Comparison of ENCODE assay signal across 25 cellular contexts in genomic region chr2:157244691-157245090, GRCh38. TPM values are rescaled to one million over a fixed set of nuclear protein-coding genes. Genes with fewer than 3 reads are reported as not detected.
A peak's percentile ranks its signal among the peaks of the same experiment; 100 is the strongest.
DNase-seq lines count a peak whose midpoint lies in the region; ATAC-seq, FAIRE-seq and TF ChIP-seq lines count a peak whose summit lies in the region.
"Had no signal": no experiment of that assay in that cellular context is flagged by ENCODE, and none has a peak within 500 bp of the region (broad histone marks: within the 10 kb centered on the region; RNA-seq: fewer than 3 reads in every experiment).

No MANE protein-coding gene starts in this region.

- H3K9me1 ChIP-seq in keratinocyte (ENCODE audit: control insufficient read depth, extremely low read depth, insufficient read depth, low read length) = no peaks in the 10 kb centered on the region

- H3K4me1 ChIP-seq in RWPE2 (ENCODE audit: insufficient read depth, poor library complexity, severe bottlenecking) = peaks cover 21% of the 10 kb centered on the region
- peaks cover 20% of the 10 kb centered on the region for H3K4me1 ChIP-seq in keratinocyte (ENCODE audit: control insufficient read depth, extremely low read depth, insufficient read depth, low read length)
- no peaks in the 10 kb centered on the region for H3K4me1 ChIP-seq in MM.1S (ENCODE audit: low read length)
- H3K4me1 ChIP-seq: BLaER1, heart right ventricle, lower lobe of right lung had no signal

- peaks cover 5% of the 10 kb centered on the region; the same call in 1 of the 2 replicates for H3K36me3 ChIP-seq in RWPE2 (ENCODE audit: low read depth)
- H3K36me3 ChIP-seq in keratinocyte (ENCODE audit: control insufficient read depth in 2 of 2, extremely low read depth in 1 of 2, insufficient read depth in 2 of 2, low read length in 2 of 2) = no peaks in the 10 kb centered on the region
- no peaks in the 10 kb centered on the region for H3K36me3 ChIP-seq in MM.1S (replicated peaks; ENCODE audit: insufficient read depth, low read length)
- H3K36me3 ChIP-seq: BLaER1, esophagus squamous epithelium, heart right ventricle, lower lobe of right lung had no signal

- no peaks in the 10 kb centered on the region for H3K79me2 ChIP-seq in keratinocyte (ENCODE audit: control insufficient read depth, insufficient read depth, low read length)
- H3K79me2 ChIP-seq in MM.1S (ENCODE audit: low read length) = no peaks in the 10 kb centered on the region

- TF ChIP-seq CTCF in RWPE2 (IDR thresholded peaks at IDR 0.05; ENCODE audit: poor library complexity, severe bottlenecking) (no peak), keratinocyte (optimal IDR thresholded peaks at IDR 0.05 in 1 of 3, IDR thresholded peaks at IDR 0.05 in 1 of 3, conservative IDR thresholded peaks at IDR 0.05 in 1 of 3; ENCODE audit: extremely low read depth in 1 of 3, insufficient read depth in 2 of 3, low read length in 3 of 3) (no peak), MM.1S (IDR thresholded peaks at IDR 0.05; ENCODE audit: low read length) (no peak)

- H3K27me3 ChIP-seq in RWPE2 (ENCODE audit: insufficient read depth, poor library complexity, severe bottlenecking) (no peaks in the 10 kb centered on the region), keratinocyte (ENCODE audit: control insufficient read depth, extremely low read depth, insufficient read depth, low read length) (no peaks in the 10 kb centered on the region), MM.1S (replicated peaks; ENCODE audit: insufficient read depth, low read length) (no peaks in the 10 kb centered on the region)
- H3K27me3 ChIP-seq: BLaER1, dorsolateral prefrontal cortex, esophagus squamous epithelium, heart right ventricle had no signal

- dilution Hi-C loops in keratinocyte (cut with MboI; ENCODE audit: extremely low pct_ligation_motif_present, low sequenced_read_pairs) = no loop called here

- no peaks in the 10 kb centered on the region; the same call in 1 of the 2 replicates for H3K9me2 ChIP-seq in MM.1S (replicated peaks; ENCODE audit: insufficient read depth, low read length)

- H3K9ac ChIP-seq in keratinocyte (ENCODE audit: control insufficient read depth, extremely low read depth, insufficient read depth, low read length) = no peak overlapping the region
- H3K9ac ChIP-seq in MM.1S (ENCODE audit: low read length) = no peak overlapping the region
- H3K9ac ChIP-seq: BLaER1 had no signal

- H4K20me1 ChIP-seq in keratinocyte (ENCODE audit: control insufficient read depth, extremely low read depth, insufficient read depth, low read length) (no peaks in the 10 kb centered on the region), MM.1S (ENCODE audit: insufficient read depth, low read length) (no peaks in the 10 kb centered on the region)
- H4K20me1 ChIP-seq: BLaER1 had no signal

- ATAC-seq in RWPE2 (ENCODE audit: low read depth) = no peak
- ATAC-seq: activated naive CD8-positive, alpha-beta T cell treated with anti-CD3 and anti-CD28 coated beads, Interleukin-2, amount 50 U/mL, for 24 hours; heart right ventricle; natural killer cell; Panc1; stimulated activated effector memory CD8-positive, alpha-beta T cell treated with anti-CD3 and anti-CD28 coated beads, Interleukin-12 subunit alpha, Interleukin-12 subunit beta, amount 100 ng/mL, for 72 hours had no signal

- H3K9me3 ChIP-seq in RWPE2 (ENCODE audit: severe bottlenecking) (no peaks in the 10 kb centered on the region), keratinocyte (ENCODE audit: control insufficient read depth, low read depth, low read length) (no peaks in the 10 kb centered on the region), MM.1S (replicated peaks; ENCODE audit: insufficient read depth, low read length) (no peaks in the 10 kb centered on the region)
- H3K9me3 ChIP-seq: BLaER1, esophagus squamous epithelium, heart right ventricle, lower lobe of right lung had no signal

- no peak overlapping the region for H3K4me2 ChIP-seq in keratinocyte (ENCODE audit: control insufficient read depth, extremely low read depth, insufficient read depth, low read depth, low read length)
- no peak overlapping the region for H3K4me2 ChIP-seq in MM.1S (ENCODE audit: low read depth, low read length)
- H3K4me2 ChIP-seq: BLaER1 had no signal

- DNase-seq in GM19239 (ENCODE audit: insufficient read length, low spot score) (no peak), NCI-H1694 treated with DMSO at 0.1 percent for 48 hours (lab: John Stamatoyannopoulos, UW) (peak; percentile 98), RWPE2 (ENCODE audit: low spot score) (no peak), keratinocyte (ENCODE audit: low read depth, low spot score) (no peak), NCI-H526 treated with DMSO at 0.1 percent for 48 hours (lab: John Stamatoyannopoulos, UW) (no peak), MM.1S (no peak), inferior parietal cortex (ENCODE audit: extremely low spot score) (no peak)
- DNase-seq: activated CD4-positive, alpha-beta memory T cell treated with anti-CD3 and anti-CD28 coated beads, Interleukin-2, amount 10 ng/mL, durations not matched to agents 7 days and 5 days; activated CD4-positive, alpha-beta T cell treated with anti-CD3 and anti-CD28 coated beads for 1 hour; activated CD8-positive, alpha-beta memory T cell treated with anti-CD3 and anti-CD28 coated beads, Interleukin-2, amount 50 U/mL, for 4 hours; activated naive CD4-positive, alpha-beta T cell; activated naive CD8-positive, alpha-beta T cell treated with anti-CD3 and anti-CD28 coated beads, Interleukin-2, amount 50 U/mL, for 24 hours; DMS53; esophagus squamous epithelium; foreskin melanocyte; heart right ventricle; lower lobe of right lung; natural killer cell; NCI-H1105 treated with DMSO at 0.1 percent for 48 hours; SHP77 treated with DMSO at 0.1 percent for 48 hours had no signal

- peak; percentile 52 for FAIRE-seq in GM19239 (lab: Jason Lieb, UNC)
- FAIRE-seq in keratinocyte (lab: Jason Lieb, UNC) = no peak
- FAIRE-seq: endometrium had no signal

- no peak overlapping the region for H2AFZ ChIP-seq in keratinocyte (ENCODE audit: control insufficient read depth, low read length)
- H2AFZ ChIP-seq in MM.1S (ENCODE audit: low read length) = no peak overlapping the region

- peak overlapping the region; percentile 97 for H3K27ac ChIP-seq in RWPE2 (ENCODE audit: poor library complexity, severe bottlenecking)
- peak overlapping the region; percentile 100 for H3K27ac ChIP-seq in keratinocyte (ENCODE audit: control insufficient read depth, insufficient read depth, low read length)
- H3K27ac ChIP-seq in MM.1S (ENCODE audit: low read length) = no peak overlapping the region
- H3K27ac ChIP-seq: BLaER1, heart right ventricle, lower lobe of right lung had no signal

- H3K4me3 ChIP-seq in RWPE2 (ENCODE audit: severe bottlenecking) = no peak overlapping the region
- H3K4me3 ChIP-seq in keratinocyte (ENCODE audit: control insufficient read depth in 2 of 3, extremely low read depth in 1 of 3, insufficient read depth in 2 of 3, low read depth in 1 of 3, low read length in 3 of 3) = no peak overlapping the region
- H3K4me3 ChIP-seq in MM.1S (ENCODE audit: low read length) = no peak overlapping the region
- H3K4me3 ChIP-seq: BLaER1, dorsolateral prefrontal cortex, esophagus squamous epithelium, heart right ventricle, lower lobe of right lung had no signal

- H3F3A ChIP-seq in MM.1S (ENCODE audit: insufficient read depth, low read length) = no peaks in the 10 kb centered on the region

RNA-seq across cellular contexts. Expression of gene GALNT5, which starts 12.8 kb away (rescaled TPM):
- polyA plus RNA-seq in keratinocyte = 6.8 to 10.9 TPM (median 8.3 TPM) in 3 replicates
- 1.2 TPM for polyA plus RNA-seq in keratinocyte (2011; ENCODE audit: low read depth)
- 1.9 and 3.5 TPM in 2 replicates for polyA plus RNA-seq in keratinocyte (2011; cell fraction: cytosol; rRNA removed)
- polyA plus RNA-seq in keratinocyte (2011; cell fraction: nucleus; rRNA removed) = 16.1 and 22.3 TPM in 2 replicates
- polyA plus RNA-seq in keratinocyte (2012; ENCODE audit: low replicate concordance) = 1.6 and 7.6 TPM in 2 replicates
- 3.3 to 8.4 TPM (median 6.6 TPM) in 3 replicates for polyA minus RNA-seq in keratinocyte
- 5.0 TPM for polyA minus RNA-seq in keratinocyte (2011; cell fraction: cytosol; rRNA and poly(A)+ RNA removed)
- polyA minus RNA-seq in keratinocyte (2011; cell fraction: nucleus; rRNA and poly(A)+ RNA removed) = 16.7 and 28.2 TPM in 2 replicates
